20 cellular contexts compared by ENCODE assay signal in the genomic region with DNA sequence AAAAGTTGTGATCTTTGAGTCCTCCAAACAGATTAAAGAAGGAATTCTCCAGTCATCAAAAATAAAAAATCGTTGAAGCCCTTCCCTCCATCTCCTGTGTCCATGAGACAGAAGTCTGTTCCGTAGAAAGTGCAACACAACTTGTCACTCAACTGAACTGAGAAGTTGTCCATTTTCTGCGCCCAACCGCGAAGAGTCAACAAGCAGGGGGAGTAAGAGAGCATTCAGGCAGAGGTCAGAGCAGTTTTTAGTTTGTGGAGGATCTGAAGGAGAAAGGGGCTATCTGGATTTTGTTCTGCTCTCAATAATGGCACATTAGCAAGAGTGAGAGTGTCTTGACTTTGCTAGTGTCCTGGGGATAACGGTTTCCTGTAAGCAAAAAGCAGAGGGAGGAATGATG.
"Had no signal": no experiment of that assay in that cellular context is flagged by ENCODE, and none has a peak within 500 bp of the region (broad histone marks: within the 10 kb centered on the region; RNA-seq: fewer than 3 reads in every experiment).

No MANE protein-coding gene starts in this region.

- H3K4me1 ChIP-seq: ascending aorta, foreskin keratinocyte, left ventricle myocardium inferior, prostate gland had no signal

- H3K4me3 ChIP-seq: ascending aorta, hepatocyte, left ventricle myocardium inferior, ovary, prostate gland, thoracic aorta had no signal

- DNase-seq: activated CD4-positive, alpha-beta T cell treated with anti-CD3 and anti-CD28 coated beads for 1 hour; activated CD4-positive, alpha-beta T cell treated with anti-CD3 and anti-CD28 coated beads, Interleukin-2, amount 50 U/mL, for 1 hour; activated CD8-positive, alpha-beta T cell treated with anti-CD3 and anti-CD28 coated beads, Interleukin-2, amount 10 ng/mL, durations not matched to agents 7 days and 5 days; activated gamma-delta T cell treated with Interleukin-2 at 50 U/mL for 16 hours; central memory CD4-positive, alpha-beta T cell; dermis blood vessel endothelial cell; effector CD8-positive, alpha-beta T cell; foreskin keratinocyte; kidney glomerular epithelial cell; left ventricle myocardium inferior; natural killer cell; ovary; stimulated activated CD4-positive, alpha-beta T cell treated with anti-CD3 and anti-CD28 coated beads, Interleukin-2, amount 100 ng/mL, for 48 hours; stimulated activated naive CD4-positive, alpha-beta T cell treated with Interleukin-2 at 50 U/mL for 16 hours had no signal

- FAIRE-seq: TTC549 had no signal

- ATAC-seq: activated CD8-positive, alpha-beta T cell treated with anti-CD3 and anti-CD28 coated beads, Interleukin-2, amount 10 ng/mL, durations not matched to agents 7 days and 5 days; activated naive CD4-positive, alpha-beta T cell treated with anti-CD3 and anti-CD28 coated beads, Interleukin-2, amount 50 U/mL, for 72 hours; foreskin keratinocyte; natural killer cell had no signal

- H2AFZ ChIP-seq: hepatocyte had no signal

- H3K9me3 ChIP-seq: ascending aorta, left ventricle myocardium inferior, ovary, prostate gland, thoracic aorta had no signal

- H3K79me2 ChIP-seq: hepatocyte had no signal

- H3K27me3 ChIP-seq: ascending aorta, foreskin keratinocyte, hepatocyte, ovary had no signal

- H3K36me3 ChIP-seq: ascending aorta, left ventricle myocardium inferior, ovary, prostate gland, thoracic aorta had no signal

- H3K4me2 ChIP-seq: hepatocyte had no signal

- H3K27ac ChIP-seq: ascending aorta, foreskin keratinocyte, hepatocyte, left ventricle myocardium inferior, ovary, prostate gland, thoracic aorta had no signal
